8 cellular contexts compared by ENCODE assay signal in genomic region chr14:33792387-33793368, GRCh38.
A peak's percentile ranks its signal among the peaks of the same experiment; 100 is the strongest.
DNase-seq lines count a peak whose midpoint lies in the region; ATAC-seq, FAIRE-seq and TF ChIP-seq lines count a peak whose summit lies in the region.

No MANE protein-coding gene starts in this region.

- 7 to 9% (median 8%) methylated on average over 19 of the region's 19 CpGs for WGBS in adrenal gland, 4 donors
- WGBS in heart right ventricle, 2 donors = 14 to 19% methylated on average over 19 of the region's 19 CpGs
- WGBS in prostate gland = 2% methylated on average over 19 of the region's 19 CpGs

- peak in 3 of 4 experiments; percentile 45 to 58 (median 56) for ATAC-seq in T-cell (replicated peaks in 1 of 4)
- peak; percentile 85 to 95 (median 88) for ATAC-seq in heart right ventricle

- DNase-seq in DMS153 (lab: John Stamatoyannopoulos, UW) (peak; percentile 37), GOT3 (lab: John Stamatoyannopoulos, UW) (peak; percentile 9), NCI-H1105 (lab: John Stamatoyannopoulos, UW) (peak; percentile 83), T-cell (peak in 29 of 34 experiments; percentile 9 to 61 (median 38)), adrenal gland (peak; percentile 72 to 90 (median 82)), heart right ventricle (peak; percentile 83), prostate gland (ENCODE audit: low spot score) (peak; percentile 84), urothelium cell line (ENCODE audit: low spot score) (peak; percentile 77)

- CTCF ChIA-PET in T-cell (lab: Charles Lee) = interaction anchor here (0.5 to 1.7 kb wide), 17 partner anchors 8 to 1278 kb away, joined by 3 to 10 read pairs (median 4); no protein-coding TSS in a partner anchor

- intact Hi-C loops in adrenal gland (cut with DNase I) (loop anchor here in 1 of 2 donors (5.0 to 10.0 kb wide), 2 partner anchors 348 to 1215 kb away; no protein-coding TSS in a partner anchor), heart right ventricle (cut with DNase I) (loop anchor here in 9 of 10 donors (2.0 to 10.0 kb wide), 11 partner anchors 110 to 1218 kb away; no protein-coding TSS in a partner anchor), prostate gland (cut with DNase I) (loop anchor here (2.0 to 5.0 kb wide), 2 partner anchors 1080 to 1216 kb away; no protein-coding TSS in a partner anchor)

- no peaks in the 10 kb centered on the region for H3K36me3 Mint-ChIP-seq in T-cell

- H3K4me3 ChIP-seq in adrenal gland (peak overlapping the region in 1 of 4 donors; percentile 12), heart right ventricle (peak overlapping the region in 7 of 10 donors; percentile 1 to 44 (median 34)), prostate gland (peak overlapping the region in 1 of 2 donors; percentile 0)

- H3K9me3 Mint-ChIP-seq in T-cell = no peaks in the 10 kb centered on the region

- no peaks in the 10 kb centered on the region for H3K9me3 ChIP-seq in adrenal gland (replicated peaks in 1 of 3)
- H3K9me3 ChIP-seq in heart right ventricle = no peaks in the 10 kb centered on the region
- H3K9me3 ChIP-seq in prostate gland = no peaks in the 10 kb centered on the region

- H3K4me1 Mint-ChIP-seq in T-cell = peaks cover 13 to 19% (median 14%) of the 10 kb centered on the region in 3 donors

- no peak overlapping the region for H3K27ac ChIP-seq in adrenal gland
- H3K27ac ChIP-seq in heart right ventricle = peak overlapping the region in 1 of 10 donors; percentile 41
- H3K27ac ChIP-seq in prostate gland = no peak overlapping the region

- peak overlapping the region; percentile 29 to 44 (median 42) for H3K4me3 Mint-ChIP-seq in T-cell

- H3K27me3 ChIP-seq in adrenal gland (no peaks in the 10 kb centered on the region), heart right ventricle (peaks cover 0 to 8% (median 0%) of the 10 kb centered on the region in 7 donors), prostate gland (replicated peaks; ENCODE audit: insufficient read depth) (no peaks in the 10 kb centered on the region)

- H3K4me1 ChIP-seq in adrenal gland (replicated peaks in 1 of 2) (peaks cover 5 to 16% of the 10 kb centered on the region in 2 donors), heart right ventricle (peaks cover 0 to 27% (median 7%) of the 10 kb centered on the region in 9 donors), prostate gland (replicated peaks) (peaks cover 4% of the 10 kb centered on the region)

- TF ChIP-seq POLR2A in adrenal gland (IDR thresholded peaks at IDR 0.05) = no peak
- no peak for TF ChIP-seq POLR2A in prostate gland (IDR thresholded peaks at IDR 0.05)

- FAIRE-seq in urothelium cell line (lab: Jason Lieb, UNC) = no peak

- TF ChIP-seq CTCF in adrenal gland (IDR thresholded peaks at IDR 0.05) (peak; percentile 81 to 96 (median 88)), heart right ventricle (IDR thresholded peaks at IDR 0.05) (peak; percentile 84 to 98 (median 95)), prostate gland (IDR thresholded peaks at IDR 0.05) (peak; percentile 83 to 95 (median 88))

- peak overlapping the region in 1 of 2 donors; percentile 20 for H3K27ac Mint-ChIP-seq in T-cell

- H3K36me3 ChIP-seq in adrenal gland (replicated peaks in 1 of 2) (no peaks in the 10 kb centered on the region), heart right ventricle (no peaks in the 10 kb centered on the region), prostate gland (no peaks in the 10 kb centered on the region)

- POLR2A ChIA-PET in T-cell (lab: Charles Lee) = no interaction called here

- H3K27me3 Mint-ChIP-seq in T-cell = peaks cover 34 to 48% of the 10 kb centered on the region in 2 donors

Comparison
In these comparisons a context has a peak if more than half of its experiments do, and no peak if none do; other contexts are left out.
1. DNase-seq: peak in every context shown above with its lines; median percentile 84 in prostate gland; 83 in NCI-H1105; 83 in heart right ventricle; 82 in adrenal gland; 77 in urothelium cell line; 38 in T-cell; 37 in DMS153; 9 in GOT3.